Comparison of ENCODE assay signal across 18 cellular contexts in genomic region chr15:38335106-38335505, GRCh38.
DNase-seq lines count a peak whose midpoint lies in the region; ATAC-seq and TF ChIP-seq lines count a peak whose summit lies in the region.
"Had no signal": no experiment of that assay in that cellular context is flagged by ENCODE, and none has a peak within 500 bp of the region (broad histone marks: within the 10 kb centered on the region; RNA-seq: fewer than 3 reads in every experiment).

No MANE protein-coding gene starts in this region.

- no peak overlapping the region for H3K18ac ChIP-seq in neuronal stem cell (ENCODE audit: low read length)

- H4K91ac ChIP-seq in neuronal stem cell (ENCODE audit: low read depth, low read length, poor library complexity), result no peak overlapping the region

- TF ChIP-seq CTCF in PC-3 (conservative IDR thresholded peaks at IDR 0.05; ENCODE audit: low read depth, low read length), result no peak

- no peak overlapping the region for H2AK5ac ChIP-seq in neuronal stem cell (ENCODE audit: low read depth, low read length)

- intact Hi-C loops in PC-3 (cut with micrococcal nuclease), result no loop called here

- no peaks in the 10 kb centered on the region for H3K79me1 ChIP-seq in neuronal stem cell (ENCODE audit: low read depth, low read length)

- H2BK120ac ChIP-seq in neuronal stem cell (ENCODE audit: low read depth, low read length), result no peak overlapping the region

- no peaks in the 10 kb centered on the region for H3K79me2 ChIP-seq in PC-3 (ENCODE audit: low read length)

- H4K20me1 ChIP-seq in PC-3 (ENCODE audit: low read length), result no peaks in the 10 kb centered on the region
- H4K20me1 ChIP-seq: BLaER1 had no signal

- H3K4me2 ChIP-seq in neuronal stem cell (ENCODE audit: insufficient read depth, low read length, poor library complexity, severe bottlenecking) (no peak overlapping the region), PC-3 (ENCODE audit: low read length) (no peak overlapping the region)
- H3K4me2 ChIP-seq: A549, BLaER1 had no signal

- H3K27ac ChIP-seq in neuronal stem cell (replicated peaks; ENCODE audit: low read length) (no peak overlapping the region), PC-3 (ENCODE audit: low read length) (no peak overlapping the region)
- H3K27ac ChIP-seq: 22Rv1, A549, BLaER1 had no signal

- peaks cover 1 to 96% of the 10 kb centered on the region in 2 donors for H3K36me3 ChIP-seq in neuronal stem cell (replicated peaks in 1 of 2; ENCODE audit: control insufficient read depth in 2 of 2, insufficient read depth in 2 of 2, low read length in 2 of 2)
- H3K36me3 ChIP-seq in PC-3 (ENCODE audit: low read depth, low read length), result peaks cover 7% of the 10 kb centered on the region

- H2AFZ ChIP-seq in neuronal stem cell (ENCODE audit: low read length) (no peak overlapping the region), PC-3 (ENCODE audit: low read length) (no peak overlapping the region)

- DNase-seq in NCI-H2227 (lab: John Stamatoyannopoulos, UW; ENCODE audit: unreplicated experiment) (peak; percentile 0), NCI-H2227 treated with DMSO at 0.1 percent for 48 hours (lab: John Stamatoyannopoulos, UW) (no peak), left kidney (ENCODE audit: low read depth, low spot score) (peak; percentile 25), neuronal stem cell (ENCODE audit: low spot score) (peak; percentile 53), PC-3 (no peak), germinal center (ENCODE audit: low spot score) (no peak), ACHN (no peak)
- DNase-seq: CD4-positive, alpha-beta memory T cell; DMS79 treated with DMSO at 0.1 percent for 48 hours; GF-D8; GOT3; H7; HFFc6 had no signal

- no peak overlapping the region for H2BK15ac ChIP-seq in neuronal stem cell (ENCODE audit: low read length)

- WGBS in neuronal stem cell (ENCODE audit: extremely low coverage in 2 of 2, insufficient read length in 2 of 2, insufficient replicate concordance in 1 of 2), 2 donors, result no CpG with 5 or more reads among the region's 1 CpG

- no peak overlapping the region for H3K4ac ChIP-seq in neuronal stem cell (ENCODE audit: low read length)

- in situ Hi-C loops in ACHN (cut with HindIII; ENCODE audit: low pct_ligation_motif_present, low pct_unique_long_range_greater_than_20kb, low sequenced_read_pairs), result no loop called here

- H3K27me3 ChIP-seq in neuronal stem cell (ENCODE audit: control insufficient read depth in 3 of 3, insufficient read depth in 3 of 3, low read depth in 1 of 3, low read length in 3 of 3) (no peaks in the 10 kb centered on the region), PC-3 (ENCODE audit: low read length) (no peaks in the 10 kb centered on the region)
- H3K27me3 ChIP-seq: BLaER1 had no signal

- H3K9me3 ChIP-seq in neuronal stem cell (replicated peaks in 1 of 2; ENCODE audit: control insufficient read depth in 2 of 2, insufficient read depth in 1 of 2, low read depth in 1 of 2, low read length in 2 of 2) (no peaks in the 10 kb centered on the region), PC-3 (ENCODE audit: low read length) (no peaks in the 10 kb centered on the region)
- H3K9me3 ChIP-seq: A549, BLaER1 had no signal

- POLR2A ChIA-PET in PC-3 (lab: Charles Lee; ENCODE audit: unreplicated experiment), result no interaction called here

- ATAC-seq in PC-3, result no peak
- ATAC-seq: A549, HCT116, HepG2 had no signal

- H3K9ac ChIP-seq in neuronal stem cell (ENCODE audit: low read depth, low read length, poor library complexity) (no peak overlapping the region), PC-3 (ENCODE audit: low read length) (no peak overlapping the region)
- H3K9ac ChIP-seq: BLaER1 had no signal

- H3K9me2 ChIP-seq in PC-3 (replicated peaks; ENCODE audit: low read length), result no peaks in the 10 kb centered on the region

- no peak overlapping the region for H2BK5ac ChIP-seq in neuronal stem cell (ENCODE audit: low read length)

- CTCF ChIA-PET in PC-3 (lab: Charles Lee), result no interaction called here

- H3K14ac ChIP-seq in neuronal stem cell (ENCODE audit: low read length), result no peak overlapping the region

- H3F3A ChIP-seq in PC-3 (ENCODE audit: low read length, unreplicated experiment), result no peaks in the 10 kb centered on the region

- no peak overlapping the region for H2BK12ac ChIP-seq in neuronal stem cell (ENCODE audit: low read length)

- H4K8ac ChIP-seq in neuronal stem cell (ENCODE audit: low read depth, low read length), result no peak overlapping the region

- no peak overlapping the region for H3K4me3 ChIP-seq in neuronal stem cell (ENCODE audit: low read length in 2 of 2)
- no peak overlapping the region for H3K4me3 ChIP-seq in PC-3 (ENCODE audit: low read length)
- H3K4me3 ChIP-seq: A549, BLaER1 had no signal

- no TSS peak for BruUV-seq in PC-3 (replicated peaks; lab: Mats Ljungman, UMichigan)

- H3K23ac ChIP-seq in neuronal stem cell (ENCODE audit: low read depth, low read length, poor library complexity), result no peak overlapping the region

- H3K4me1 ChIP-seq in neuronal stem cell (ENCODE audit: control insufficient read depth in 2 of 2, insufficient read depth in 1 of 2, low read depth in 1 of 2, low read length in 2 of 2) (no peaks in the 10 kb centered on the region), PC-3 (ENCODE audit: insufficient read depth, low read length) (no peaks in the 10 kb centered on the region)
- H3K4me1 ChIP-seq: A549, BLaER1 had no signal

Comparison
In these comparisons a context has a peak if more than half of its experiments do, and no peak if none do; other contexts are left out.
1. DNase-seq: peak in NCI-H2227 (single experiment), left kidney (single experiment) and neuronal stem cell (single experiment); none in NCI-H2227 treated with DMSO at 0.1 percent for 48 hours (single experiment), PC-3 (single experiment), germinal center (single experiment) and ACHN (single experiment).